In the genomic region with DNA sequence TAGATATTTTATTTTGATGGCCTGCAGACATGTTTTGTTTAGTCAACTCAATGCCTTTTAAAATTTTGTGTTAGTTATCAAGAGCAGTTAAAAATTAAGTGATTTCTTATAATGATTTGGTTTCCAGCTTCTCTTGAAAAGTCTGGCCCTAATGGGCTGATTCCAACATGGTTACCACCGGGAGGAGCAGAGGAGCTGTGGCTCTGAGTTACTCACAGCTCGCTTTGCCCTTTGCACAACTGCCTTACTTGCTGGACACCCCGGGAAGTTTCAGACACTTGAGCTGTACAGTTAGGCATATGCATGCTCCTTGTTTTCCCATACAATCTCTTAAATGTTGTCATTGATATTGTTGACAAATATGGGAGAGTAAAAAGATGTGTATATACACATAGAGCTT, we compare ENCODE assay signal across 1 cellular context.
TF ChIP-seq lines count a peak whose summit lies in the region.

No MANE protein-coding gene starts in this region.

TF ChIP-seq in WTC11, 78 proteins besides CTCF, POLR2A, EP300 and RAD21 (continued from another document):
- TF ChIP-seq, protein P1, sequence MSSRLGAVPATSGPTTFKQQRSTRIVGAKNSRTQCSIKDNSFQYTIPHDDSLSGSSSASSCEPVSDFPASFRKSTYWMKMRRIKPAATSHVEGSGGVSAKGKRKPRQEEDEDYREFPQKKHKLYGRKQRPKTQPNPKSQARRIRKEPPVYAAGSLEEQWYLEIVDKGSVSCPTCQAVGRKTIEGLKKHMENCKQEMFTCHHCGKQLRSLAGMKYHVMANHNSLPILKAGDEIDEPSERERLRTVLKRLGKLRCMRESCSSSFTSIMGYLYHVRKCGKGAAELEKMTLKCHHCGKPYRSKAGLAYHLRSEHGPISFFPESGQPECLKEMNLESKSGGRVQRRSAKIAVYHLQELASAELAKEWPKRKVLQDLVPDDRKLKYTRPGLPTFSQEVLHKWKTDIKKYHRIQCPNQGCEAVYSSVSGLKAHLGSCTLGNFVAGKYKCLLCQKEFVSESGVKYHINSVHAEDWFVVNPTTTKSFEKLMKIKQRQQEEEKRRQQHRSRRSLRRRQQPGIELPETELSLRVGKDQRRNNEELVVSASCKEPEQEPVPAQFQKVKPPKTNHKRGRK (CRISPR knock-in tag; IDR thresholded peaks at IDR 0.05; ENCODE audit: borderline replicate concordance), result no peak
- TF ChIP-seq, protein P2, sequence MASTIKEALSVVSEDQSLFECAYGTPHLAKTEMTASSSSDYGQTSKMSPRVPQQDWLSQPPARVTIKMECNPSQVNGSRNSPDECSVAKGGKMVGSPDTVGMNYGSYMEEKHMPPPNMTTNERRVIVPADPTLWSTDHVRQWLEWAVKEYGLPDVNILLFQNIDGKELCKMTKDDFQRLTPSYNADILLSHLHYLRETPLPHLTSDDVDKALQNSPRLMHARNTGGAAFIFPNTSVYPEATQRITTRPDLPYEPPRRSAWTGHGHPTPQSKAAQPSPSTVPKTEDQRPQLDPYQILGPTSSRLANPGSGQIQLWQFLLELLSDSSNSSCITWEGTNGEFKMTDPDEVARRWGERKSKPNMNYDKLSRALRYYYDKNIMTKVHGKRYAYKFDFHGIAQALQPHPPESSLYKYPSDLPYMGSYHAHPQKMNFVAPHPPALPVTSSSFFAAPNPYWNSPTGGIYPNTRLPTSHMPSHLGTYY (CRISPR knock-in tag; IDR thresholded peaks at IDR 0.05), result no peak
